Comparison of ENCODE assay signal across 1 cellular context in genomic region chr22:43113516-43114251, GRCh38.
TF ChIP-seq lines count a peak whose summit lies in the region.

No MANE protein-coding gene starts in this region.

TF ChIP-seq in HepG2, 621 proteins besides CTCF, POLR2A, EP300 and RAD21:
- TF ChIP-seq FOXP1 (IDR thresholded peaks at IDR 0.05) = no peak
- TF ChIP-seq FOXP1 (CRISPR knock-in tag; IDR thresholded peaks at IDR 0.05) = peak; percentile 35; the same call in 1 of the 2 replicates
- TF ChIP-seq IKZF4 (CRISPR knock-in tag; IDR thresholded peaks at IDR 0.05; ENCODE audit: borderline replicate concordance, low read depth, not compliant biosample characterization) = no peak
- TF ChIP-seq SP5 (CRISPR knock-in tag; IDR thresholded peaks at IDR 0.05; ENCODE audit: borderline replicate concordance, low read depth) = peak; percentile 88
- TF ChIP-seq, protein P1, sequence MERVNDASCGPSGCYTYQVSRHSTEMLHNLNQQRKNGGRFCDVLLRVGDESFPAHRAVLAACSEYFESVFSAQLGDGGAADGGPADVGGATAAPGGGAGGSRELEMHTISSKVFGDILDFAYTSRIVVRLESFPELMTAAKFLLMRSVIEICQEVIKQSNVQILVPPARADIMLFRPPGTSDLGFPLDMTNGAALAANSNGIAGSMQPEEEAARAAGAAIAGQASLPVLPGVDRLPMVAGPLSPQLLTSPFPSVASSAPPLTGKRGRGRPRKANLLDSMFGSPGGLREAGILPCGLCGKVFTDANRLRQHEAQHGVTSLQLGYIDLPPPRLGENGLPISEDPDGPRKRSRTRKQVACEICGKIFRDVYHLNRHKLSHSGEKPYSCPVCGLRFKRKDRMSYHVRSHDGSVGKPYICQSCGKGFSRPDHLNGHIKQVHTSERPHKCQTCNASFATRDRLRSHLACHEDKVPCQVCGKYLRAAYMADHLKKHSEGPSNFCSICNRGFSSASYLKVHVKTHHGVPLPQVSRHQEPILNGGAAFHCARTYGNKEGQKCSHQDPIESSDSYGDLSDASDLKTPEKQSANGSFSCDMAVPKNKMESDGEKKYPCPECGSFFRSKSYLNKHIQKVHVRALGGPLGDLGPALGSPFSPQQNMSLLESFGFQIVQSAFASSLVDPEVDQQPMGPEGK (CRISPR knock-in tag; IDR thresholded peaks at IDR 0.05) = peak; percentile 32; the same call in 1 of the 2 replicates
- TF ChIP-seq FOXA1 (IDR thresholded peaks at IDR 0.05) = no peak
- peak; percentile 67 for TF ChIP-seq FOXA1 (CRISPR knock-in tag; IDR thresholded peaks at IDR 0.05)
- TF ChIP-seq TBX2 (CRISPR knock-in tag; IDR thresholded peaks at IDR 0.05; ENCODE audit: borderline replicate concordance) = peak; percentile 29; the same call in 1 of the 2 replicates
- TF ChIP-seq HDAC6 (IDR thresholded peaks at IDR 0.05; ENCODE audit: low read depth, low read length) = no peak
- TF ChIP-seq SOX13 (IDR thresholded peaks at IDR 0.05) = no peak
- TF ChIP-seq SOX13 (CRISPR knock-in tag; conservative IDR thresholded peaks at IDR 0.05 in 1 of 2, IDR thresholded peaks at IDR 0.05 in 1 of 2) = 0 out of 4 replicates have a peak, but pooled peaks of 1 of the 2 experiments have one; percentile 39
- peak; percentile 21; the same call in 1 of the 2 replicates for TF ChIP-seq IKZF5 (CRISPR knock-in tag; IDR thresholded peaks at IDR 0.05)
- TF ChIP-seq SNAPC4 (CRISPR knock-in tag; IDR thresholded peaks at IDR 0.05) = no peak
- peak; percentile 44; the same call in 1 of the 2 replicates for TF ChIP-seq SAP130 (CRISPR knock-in tag; IDR thresholded peaks at IDR 0.05; ENCODE audit: low read depth)
- no peak for TF ChIP-seq ZIK1 (CRISPR knock-in tag; IDR thresholded peaks at IDR 0.05; ENCODE audit: borderline replicate concordance, low read depth)
- TF ChIP-seq TFAP4 (IDR thresholded peaks at IDR 0.05; ENCODE audit: borderline replicate concordance, low read depth) = peak; percentile 88
- TF ChIP-seq MATR3 (CRISPR knock-in tag; IDR thresholded peaks at IDR 0.05) = no peak
